1 cellular context compared by ENCODE assay signal in the genomic region with DNA sequence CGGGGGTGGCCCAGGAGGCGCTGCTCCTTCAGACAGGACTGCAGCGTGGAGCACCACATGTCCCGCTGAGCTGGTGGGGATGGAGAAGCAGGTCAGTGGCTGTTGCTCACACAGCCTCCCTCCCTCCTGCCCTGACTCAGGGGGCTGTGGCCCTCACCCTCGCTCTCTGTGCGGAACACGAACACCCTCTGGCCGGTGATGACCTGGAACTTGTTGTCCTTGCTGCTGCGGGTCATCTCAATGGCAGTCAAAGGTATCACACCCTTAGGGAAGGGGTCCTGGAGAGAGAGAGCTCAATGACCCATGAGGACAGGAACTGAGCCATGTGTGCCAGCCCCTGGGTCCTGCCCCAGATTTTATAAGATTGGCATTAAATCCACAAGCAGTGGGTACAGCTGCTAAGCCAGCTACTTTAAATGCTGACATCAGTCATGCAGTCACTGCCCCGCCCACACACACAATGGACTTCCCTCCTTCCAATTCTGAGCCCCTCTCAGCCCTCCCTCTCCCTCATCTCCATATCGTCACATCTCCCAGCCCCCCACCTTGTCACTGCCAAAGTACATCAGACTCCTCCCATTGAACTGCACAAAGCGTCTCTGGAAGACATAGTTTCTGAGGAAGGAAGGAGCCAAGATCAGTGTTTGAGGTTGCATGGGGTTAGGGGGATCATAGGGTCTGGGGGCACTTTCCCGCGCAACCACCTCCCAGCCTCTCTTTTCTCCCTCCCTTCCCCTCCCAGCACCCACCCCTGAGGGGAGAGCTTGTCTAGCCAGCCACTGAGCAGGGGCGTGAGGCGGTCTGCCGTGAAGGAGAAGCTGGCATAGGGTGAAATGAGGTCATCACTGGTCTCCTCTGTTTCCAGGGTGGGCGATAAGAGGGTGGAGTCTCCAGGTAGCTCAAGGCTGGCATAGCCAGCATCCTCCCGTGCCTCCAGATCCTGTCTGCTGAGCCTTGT.
TF ChIP-seq lines count a peak whose summit lies in the region.

No MANE protein-coding gene starts in this region.

TF ChIP-seq in WTC11, 78 proteins besides CTCF, POLR2A, EP300 and RAD21 (continued from another document):
- TF ChIP-seq E2F4 (CRISPR knock-in tag; IDR thresholded peaks at IDR 0.05; ENCODE audit: borderline replicate concordance, low read depth) (no peak), ELF4 (CRISPR knock-in tag; IDR thresholded peaks at IDR 0.05; ENCODE audit: low read depth) (no peak), SP1 (CRISPR knock-in tag; conservative IDR thresholded peaks at IDR 0.05) (no peak), MLX (CRISPR knock-in tag; IDR thresholded peaks at IDR 0.05) (no peak)
TF ChIP-seq in WTC11: peak in this region for 0.
